In genomic region chr10:93541402-93542357, GRCh38 we compare ENCODE assay signal across 1 cellular context.
TF ChIP-seq lines count a peak whose summit lies in the region.

No MANE protein-coding gene starts in this region.

TF ChIP-seq in K562, 482 proteins besides CTCF, POLR2A, EP300 and RAD21:
- TF ChIP-seq SMARCC2 (IDR thresholded peaks at IDR 0.05; ENCODE audit: low read depth), result no peak
- no peak for TF ChIP-seq BCL6 (CRISPR knock-in tag; IDR thresholded peaks at IDR 0.05)
- 0 out of 2 replicates have a peak, but pooled peaks have one; percentile 20 for TF ChIP-seq KLF16 (IDR thresholded peaks at IDR 0.05)
- TF ChIP-seq PBX2 (CRISPR knock-in tag; IDR thresholded peaks at IDR 0.05; ENCODE audit: low read depth), result no peak
- no peak for TF ChIP-seq PBX2 (tag; conservative IDR thresholded peaks at IDR 0.05; ENCODE audit: low read depth)
- peak; percentile 89 for TF ChIP-seq TFAP4 (CRISPR knock-in tag; IDR thresholded peaks at IDR 0.05; ENCODE audit: borderline replicate concordance)
- TF ChIP-seq CREM (IDR thresholded peaks at IDR 0.05; ENCODE audit: low read depth), result peak; percentile 19; the same call in 1 of the 2 replicates
- TF ChIP-seq MXI1 (IDR thresholded peaks at IDR 0.05; ENCODE audit: low read depth, low read length), result no peak
- TF ChIP-seq NCOA4 (IDR thresholded peaks at IDR 0.05; ENCODE audit: partially characterized antibody), result no peak
- 0 out of 2 replicates have a peak, but pooled peaks have one; percentile 14 for TF ChIP-seq SMC3 (conservative IDR thresholded peaks at IDR 0.05; ENCODE audit: insufficient read depth, low read depth, low read length)
